ENCODE assay signal across 12 cellular contexts in genomic region chr17:49456172-49456965, GRCh38. TPM values are rescaled to one million over a fixed set of nuclear protein-coding genes. Genes with fewer than 3 reads are reported as not detected.
DNase-seq lines count a peak whose midpoint lies in the region; ATAC-seq, FAIRE-seq and TF ChIP-seq lines count a peak whose summit lies in the region.
"Had no signal": no experiment of that assay in that cellular context is flagged by ENCODE, and none has a peak within 500 bp of the region (broad histone marks: within the 10 kb centered on the region; RNA-seq: fewer than 3 reads in every experiment).

No MANE protein-coding gene starts in this region.

- no peak for TF ChIP-seq EP300 in A549 (IDR thresholded peaks at IDR 0.05)

- CTCF ChIA-PET in A549 (lab: Yijun Ruan, JAX) = interaction anchor here (0.8 to 17.9 kb wide), 9 partner anchors 10 to 778 kb away, joined by 3 to 121 read pairs (median 3); no protein-coding TSS in a partner anchor

- no peaks in the 10 kb centered on the region for H3K9me3 ChIP-seq in A549
- H3K9me3 ChIP-seq: right atrium auricular region had no signal

- no peak for TF ChIP-seq RAD21 in A549 (conservative IDR thresholded peaks at IDR 0.05 in 1 of 2, IDR thresholded peaks at IDR 0.05 in 1 of 2)

- no peak for TF ChIP-seq POLR2A in A549 (IDR thresholded peaks at IDR 0.05; ENCODE audit: low read length)

- H3K27ac ChIP-seq in A549 = no peak overlapping the region
- H3K27ac ChIP-seq: right atrium auricular region had no signal

- peaks cover 4% of the 10 kb centered on the region; the same call in 1 of the 3 replicates for H3K4me1 ChIP-seq in A549
- H3K4me1 ChIP-seq: right atrium auricular region had no signal

- DNase-seq in A549 (ENCODE audit: low read depth in 1 of 2, low spot score in 1 of 2) = no peak
- DNase-seq in H4 (ENCODE audit: low spot score) = peak; percentile 95
- peak; percentile 56 for DNase-seq in SW480 (ENCODE audit: low spot score)
- peak; percentile 29 for DNase-seq in foreskin melanocyte
- no peak for DNase-seq in NCI-H1092 (lab: John Stamatoyannopoulos, UW)
- no peak for DNase-seq in islet precursor cell
- no peak for DNase-seq in DMS153 treated with DMSO at 0.1 percent for 48 hours (lab: John Stamatoyannopoulos, UW; ENCODE audit: unreplicated experiment)
- no peak for DNase-seq in iPS-NIHi11 (ENCODE audit: low spot score)
- DNase-seq: activated naive CD4-positive, alpha-beta T cell treated with Interleukin-2 at 50 U/mL for 16 hours; CD4-positive, CD25-positive, alpha-beta regulatory T cell; NCI-H1694 treated with DMSO at 0.1 percent for 48 hours had no signal

- H3K4me2 ChIP-seq in A549 = no peak overlapping the region

- TF ChIP-seq CTCF in A549 (IDR thresholded peaks at IDR 0.05) = no peak

- 37% methylated on average over 5 of the region's 5 CpGs for WGBS in A549 (ENCODE audit: missing lambda C conversion rate)

- peak; percentile 59 for FAIRE-seq in A549 (lab: Jason Lieb, UNC)

- no peak overlapping the region for H3K4me3 ChIP-seq in A549
- H3K4me3 ChIP-seq: right atrium auricular region had no signal

- POLR2A ChIA-PET in A549 (lab: Yijun Ruan, JAX) = interaction anchor here (0.5 kb wide), 1 partner anchor 387 kb away, joined by 5 read pairs; no protein-coding TSS in a partner anchor

- ATAC-seq in A549 = 0 out of 6 replicates have a peak, but pooled peaks of 1 of the 2 experiments have one; percentile 14

TF ChIP-seq in A549, 52 proteins besides CTCF, POLR2A, EP300 and RAD21:
- TF ChIP-seq BHLHE40 (IDR thresholded peaks at IDR 0.05; ENCODE audit: low read depth, low read length) = no peak
- no peak for TF ChIP-seq SREBF2 (IDR thresholded peaks at IDR 0.05)
- peak; percentile 82 for TF ChIP-seq ZFP36 (IDR thresholded peaks at IDR 0.05; ENCODE audit: borderline replicate concordance, partially characterized antibody)
- TF ChIP-seq TP53 (CRISPR knock-in tag; IDR thresholded peaks at IDR 0.05) = no peak
- no peak for TF ChIP-seq FOSB (CRISPR knock-in tag; IDR thresholded peaks at IDR 0.05)
- TF ChIP-seq RARB (CRISPR knock-in tag; IDR thresholded peaks at IDR 0.05) = no peak
- no peak for TF ChIP-seq POLR2AphosphoS2 (conservative IDR thresholded peaks at IDR 0.05; ENCODE audit: low read length)
- no peak for TF ChIP-seq ZC3H11A (IDR thresholded peaks at IDR 0.05)

RNA-seq across cellular contexts. Expression of gene NGFR, which starts 38.7 kb away (rescaled TPM):
- 0.09 and 0.18 TPM in 2 replicates for polyA plus RNA-seq in A549 (2011; rRNA removed)
- polyA plus RNA-seq in A549 (2012; cell fraction: cytosol; rRNA removed) = 0.19 and 0.21 TPM in 2 replicates
- 0.20 and 0.21 TPM in 2 replicates for polyA plus RNA-seq in A549 (2012; cell fraction: nucleus; rRNA removed)
- polyA plus RNA-seq in A549 (2017; fragmentation: RNase III; extraction: RNeasy Plus Mini Kit Qiagen cat#74134 plus additional on column Dnase treatment) = 0.12 to 0.14 TPM (median 0.13 TPM) in 3 replicates
- not detected in 2 replicates for polyA minus RNA-seq in A549 (2011; rRNA and poly(A)+ RNA removed)
- 0.37 TPM in 2 replicates for total RNA-seq in H4 (2014; rRNA removed; shearing (Covaris generic))
- polyA plus RNA-seq: CD4-positive, CD25-positive, alpha-beta regulatory T cell had no signal

RNA-seq across cellular contexts. Expression of gene PHB1, which starts 41.7 kb away (rescaled TPM):
- polyA plus RNA-seq in A549 (2011; rRNA removed) (480 and 556 TPM in 2 replicates), A549 (2017; fragmentation: RNase III; extraction: RNeasy Plus Mini Kit Qiagen cat#74134 plus additional on column Dnase treatment) (410 to 432 TPM (median 416 TPM) in 3 replicates)
- polyA plus RNA-seq in A549 (2012; cell fraction: cytosol; rRNA removed) = 819 and 950 TPM in 2 replicates
- 522 and 661 TPM in 2 replicates for polyA plus RNA-seq in A549 (2012; cell fraction: nucleus; rRNA removed)
- polyA minus RNA-seq in A549 (2011; rRNA and poly(A)+ RNA removed) = 595 and 645 TPM in 2 replicates
- 232 and 233 TPM in 2 replicates for total RNA-seq in H4 (2014; rRNA removed; shearing (Covaris generic))

Comparison
In these comparisons a context has a peak if more than half of its experiments do, and no peak if none do; other contexts are left out.
1. DNase-seq: peak in H4 (single experiment), SW480 (single experiment) and foreskin melanocyte (single experiment); none in A549 (0 of 2), NCI-H1092 (single experiment), islet precursor cell (single experiment), DMS153 treated with DMSO at 0.1 percent for 48 hours (single experiment) and iPS-NIHi11 (single experiment).